ENCODE assay signal across 1 cellular context in the genomic region with DNA sequence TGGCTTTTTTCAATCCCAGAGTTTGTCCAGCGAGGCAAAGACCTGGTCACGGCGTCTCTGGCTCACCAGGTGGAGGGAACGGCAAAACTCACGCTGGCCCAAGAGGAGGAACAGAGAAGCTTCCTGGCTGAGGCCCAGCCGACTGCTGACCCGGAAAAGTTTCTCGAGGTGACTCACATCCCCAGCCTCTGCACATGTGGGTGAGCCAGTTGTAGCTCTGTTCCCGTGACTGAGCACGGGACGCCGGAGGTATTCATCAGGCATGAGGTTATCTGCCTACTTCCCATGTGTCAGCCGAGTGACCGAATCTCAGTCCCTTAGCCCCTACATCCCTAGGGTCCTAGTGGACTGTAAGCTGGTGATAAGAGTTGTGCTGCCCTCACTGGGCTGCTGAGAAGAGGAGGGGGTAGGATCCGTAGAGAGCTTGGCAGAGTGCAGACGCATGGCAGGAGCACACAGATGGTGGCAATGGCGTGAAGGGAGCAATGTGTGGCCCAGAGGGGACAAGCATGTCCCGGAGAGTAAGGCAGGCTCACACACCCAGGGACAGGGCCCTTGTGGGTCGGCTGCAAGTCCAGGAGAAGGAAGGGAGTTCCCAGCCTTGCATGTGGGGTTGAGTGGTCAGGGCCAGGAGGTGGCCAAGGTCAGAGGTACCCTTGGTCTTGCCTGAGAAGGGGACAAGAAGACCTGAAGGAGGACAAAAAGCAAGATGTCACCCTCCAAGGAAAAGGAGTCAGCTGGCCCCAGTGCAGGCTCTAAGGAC.
TF ChIP-seq lines count a peak whose summit lies in the region.

No MANE protein-coding gene starts in this region.

TF ChIP-seq in HepG2, 621 proteins besides CTCF, POLR2A, EP300 and RAD21:
- TF ChIP-seq PAWR (CRISPR knock-in tag; IDR thresholded peaks at IDR 0.05; ENCODE audit: borderline replicate concordance) (no peak), BRD4 (CRISPR knock-in tag; IDR thresholded peaks at IDR 0.05) (no peak)
